17 cellular contexts compared by ENCODE assay signal in the genomic region with DNA sequence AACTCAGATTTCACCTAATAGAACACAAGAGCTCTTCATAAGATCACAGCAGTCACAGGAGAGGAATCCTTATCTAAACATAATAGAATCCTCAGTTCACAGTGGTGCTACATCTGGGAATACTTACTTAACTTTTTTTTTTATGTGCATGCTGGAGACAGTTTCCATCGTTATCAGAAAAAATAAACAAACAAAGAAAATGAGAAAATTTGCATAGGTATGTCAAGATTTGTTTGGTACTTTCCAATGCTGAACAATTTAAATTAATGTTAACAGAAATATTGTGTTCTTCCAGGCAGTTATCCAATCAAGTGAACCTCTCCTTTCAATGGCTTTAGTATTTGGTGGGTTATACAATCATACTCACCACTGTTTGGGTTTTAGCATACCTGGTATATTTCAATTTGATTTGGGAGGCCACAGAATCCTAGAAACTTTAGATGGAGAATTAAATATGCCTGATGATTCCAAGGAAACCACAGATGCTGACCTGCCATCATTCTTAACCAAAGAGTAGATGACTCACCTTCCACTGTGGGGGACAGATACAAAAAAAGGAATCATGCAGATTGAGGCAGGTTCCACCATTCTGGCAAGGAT. TPM values are rescaled to one million over a fixed set of nuclear protein-coding genes. Genes with fewer than 3 reads are reported as not detected.
DNase-seq lines count a peak whose midpoint lies in the region; ATAC-seq, FAIRE-seq and TF ChIP-seq lines count a peak whose summit lies in the region.
"Had no signal": no experiment of that assay in that cellular context is flagged by ENCODE, and none has a peak within 500 bp of the region (broad histone marks: within the 10 kb centered on the region; RNA-seq: fewer than 3 reads in every experiment).

No MANE protein-coding gene starts in this region.

- peak; percentile 54 for ATAC-seq in PC-3
- ATAC-seq in HG02678 (IDR thresholded peaks at IDR 0.05; ENCODE audit: unreplicated experiment): no peak
- no peak for ATAC-seq in stimulated activated naive CD8-positive, alpha-beta T cell treated with anti-CD3 and anti-CD28 coated beads, Interleukin-15, Interleukin-2, amounts not matched to agents 100 U/mL and 50 U/mL, for 24 hours
- ATAC-seq in GM18873 (IDR thresholded peaks at IDR 0.05; ENCODE audit: low FRiP score, unreplicated experiment): no peak
- ATAC-seq: CD8-positive, alpha-beta T cell; left lung; stimulated activated effector memory CD8-positive, alpha-beta T cell treated with anti-CD3 and anti-CD28 coated beads, Interleukin-12 subunit alpha, Interleukin-12 subunit beta, amount 100 ng/mL, for 72 hours had no signal

- no peak overlapping the region for H3K14ac ChIP-seq in H1 (ENCODE audit: insufficient read length)

- TF ChIP-seq CTCF in PC-3 (conservative IDR thresholded peaks at IDR 0.05; ENCODE audit: low read depth, low read length): no peak
- no peak for TF ChIP-seq CTCF in H1 (IDR thresholded peaks at IDR 0.05; ENCODE audit: control extremely low read depth in 1 of 3, insufficient read depth in 1 of 3, low read depth in 1 of 3, low read length in 3 of 3)
- TF ChIP-seq CTCF in osteoblast (IDR thresholded peaks at IDR 0.05; ENCODE audit: extremely low read depth, low read depth, low read length): no peak

- no peak overlapping the region for H2BK120ac ChIP-seq in H1 (replicated peaks; ENCODE audit: low read depth, low read length)

- H3K27me3 ChIP-seq in PC-3 (ENCODE audit: low read length) (no peaks in the 10 kb centered on the region), H1 (replicated peaks in 1 of 4; ENCODE audit: control insufficient read depth in 3 of 4, extremely low read depth in 1 of 4, insufficient read depth in 3 of 4, low read length in 3 of 4) (no peaks in the 10 kb centered on the region), osteoblast (ENCODE audit: insufficient read depth, low read length) (no peaks in the 10 kb centered on the region)
- H3K27me3 ChIP-seq: ascending aorta, left lung had no signal

- no peak overlapping the region; the same call in 1 of the 2 replicates for H2AK5ac ChIP-seq in H1 (ENCODE audit: low read depth, low read length)

- TF ChIP-seq EP300 in H1 (IDR thresholded peaks at IDR 0.05; ENCODE audit: borderline replicate concordance in 1 of 2, low read depth in 2 of 2, low read length in 2 of 2): no peak

- H2BK15ac ChIP-seq in H1 (ENCODE audit: low read length): no peak overlapping the region

- H4K8ac ChIP-seq in H1 (ENCODE audit: extremely low read depth, insufficient read depth, low read length): no peak overlapping the region

- H3K4ac ChIP-seq in H1 (replicated peaks; ENCODE audit: insufficient read length, low read depth, low read length): no peak overlapping the region

- 76% methylated on average over 1 of the region's 1 CpG; no CpG with 5 or more reads in 1 of the 2 experiments for WGBS in H1 (ENCODE audit: extremely low coverage in 1 of 2, insufficient coverage in 1 of 2, insufficient read length in 1 of 2, insufficient replicate concordance in 2 of 2, low coverage in 1 of 2, low lambda C conversion rate in 2 of 2, missing lambda C conversion rate in 1 of 2), 2 experiments

- H3K36me3 ChIP-seq in PC-3 (ENCODE audit: low read depth, low read length): no peaks in the 10 kb centered on the region
- no peaks in the 10 kb centered on the region for H3K36me3 ChIP-seq in H1 (ENCODE audit: control insufficient read depth in 2 of 4, insufficient read depth in 4 of 4, low read length in 3 of 4)
- H3K36me3 ChIP-seq in osteoblast (ENCODE audit: insufficient read depth, low read length): no peaks in the 10 kb centered on the region
- H3K36me3 ChIP-seq: ascending aorta, left lung had no signal

- H3K18ac ChIP-seq in H1 (ENCODE audit: extremely low read depth, low read length): peak overlapping the region; percentile 19; the same call in 1 of the 2 replicates

- H3K56ac ChIP-seq in H1 (replicated peaks; ENCODE audit: insufficient read length, low read depth, low read length): no peak overlapping the region

- FAIRE-seq in H1 (lab: Jason Lieb, UNC): no peak

- no peaks in the 10 kb centered on the region for H3K23me2 ChIP-seq in H1 (ENCODE audit: low read depth, low read length)

- no peaks in the 10 kb centered on the region for H3K79me1 ChIP-seq in H1 (ENCODE audit: low read depth, low read length)

- no peaks in the 10 kb centered on the region for H4K20me1 ChIP-seq in PC-3 (ENCODE audit: low read length)
- no peaks in the 10 kb centered on the region for H4K20me1 ChIP-seq in H1 (replicated peaks in 1 of 2; ENCODE audit: control insufficient read depth in 1 of 2, insufficient read depth in 2 of 2, low read length in 2 of 2)
- H4K20me1 ChIP-seq in osteoblast (ENCODE audit: insufficient read depth, low read length): no peaks in the 10 kb centered on the region

- POLR2A ChIA-PET in PC-3 (lab: Charles Lee; ENCODE audit: unreplicated experiment): no interaction called here
- POLR2A ChIA-PET in H1 (lab: Charles Lee; ENCODE audit: partially characterized antibody): no interaction called here

- H3K9me2 ChIP-seq in PC-3 (replicated peaks; ENCODE audit: low read length): no peaks in the 10 kb centered on the region

- no peak overlapping the region for H4K91ac ChIP-seq in H1 (replicated peaks; ENCODE audit: insufficient read length, low read length)

- H4K5ac ChIP-seq in H1 (ENCODE audit: insufficient read length, low read depth, low read length): no peak overlapping the region

- H3K23ac ChIP-seq in H1 (ENCODE audit: insufficient read length): no peak overlapping the region

- H3K9ac ChIP-seq in PC-3 (ENCODE audit: low read length) (no peak overlapping the region), H1 (replicated peaks in 1 of 4; ENCODE audit: extremely low read depth in 1 of 4, low read depth in 3 of 4, low read length in 3 of 4) (no peak overlapping the region)

- TF ChIP-seq RAD21 in H1 (IDR thresholded peaks at IDR 0.05 in 1 of 2, conservative IDR thresholded peaks at IDR 0.05 in 1 of 2; ENCODE audit: low read depth in 2 of 2, low read length in 2 of 2): no peak

- H3K4me2 ChIP-seq in PC-3 (ENCODE audit: low read length) (no peak overlapping the region), H1 (ENCODE audit: insufficient read depth in 1 of 2, low read depth in 2 of 2, low read length in 2 of 2) (0 out of 4 replicates have a peak overlapping the region, but pooled peaks of 1 of the 2 experiments have one; percentile 1), osteoblast (ENCODE audit: insufficient read depth, low read length) (peak overlapping the region; percentile 25)

- no peaks in the 10 kb centered on the region for H3F3A ChIP-seq in PC-3 (ENCODE audit: low read length, unreplicated experiment)

- H3K27ac ChIP-seq in PC-3 (ENCODE audit: low read length) (no peak overlapping the region), H1 (ENCODE audit: low read depth, low read length) (no peak overlapping the region), osteoblast (ENCODE audit: low read depth, low read length) (peak overlapping the region; percentile 68)
- H3K27ac ChIP-seq: ascending aorta, left lung, RWPE1 had no signal

- H2BK20ac ChIP-seq in H1 (ENCODE audit: low read length): no peak overlapping the region

- H3K4me1 ChIP-seq in PC-3 (ENCODE audit: insufficient read depth, low read length) (peaks cover 12% of the 10 kb centered on the region), H1 (replicated peaks in 1 of 4; ENCODE audit: control insufficient read depth in 3 of 4, insufficient read depth in 4 of 4, low read length in 3 of 4) (peaks cover 0 to 5% (median 4%) of the 10 kb centered on the region in 4 experiments; a peak in 4 of 7 replicates), osteoblast (ENCODE audit: insufficient read depth, low read length) (peaks cover 20% of the 10 kb centered on the region)
- H3K4me1 ChIP-seq: ascending aorta had no signal

- no peak for TF ChIP-seq POLR2A in H1 (IDR thresholded peaks at IDR 0.05; ENCODE audit: control extremely low read depth in 1 of 2, low read depth in 2 of 2, low read length in 2 of 2)

- BruUV-seq in PC-3 (replicated peaks; lab: Mats Ljungman, UMichigan): no TSS peak

- H2AFZ ChIP-seq in PC-3 (ENCODE audit: low read length) (no peak overlapping the region), H1 (ENCODE audit: low read length) (peak overlapping the region; percentile 84; the same call in 1 of the 2 replicates), osteoblast (ENCODE audit: low read length) (no peak overlapping the region)

- intact Hi-C loops in PC-3 (cut with micrococcal nuclease): no loop called here
- intact Hi-C loops in head of caudate nucleus (cut with DNase I): no loop called here

- peak overlapping the region; percentile 88; the same call in 1 of the 2 replicates for H2BK12ac ChIP-seq in H1 (ENCODE audit: low read depth, low read length)

- DNase-seq in Daoy (ENCODE audit: low read depth) (peak; percentile 75), PC-3 (peak; percentile 46), H1 (ENCODE audit: low read depth in 1 of 2, low spot score in 2 of 2) (no peak), osteoblast (ENCODE audit: insufficient read length, low spot score, missing footprints) (peak; percentile 67), head of caudate nucleus (no peak)
- DNase-seq in stimulated activated naive CD8-positive, alpha-beta T cell treated with anti-CD3 and anti-CD28 coated beads, Interleukin-15, Interleukin-2, amounts not matched to agents 100 U/mL and 50 U/mL, for 24 hours: no peak
- DNase-seq: activated T-cell treated with anti-CD3 and anti-CD28 coated beads for 4 hours; CD8-positive, alpha-beta T cell; Karpas-422; left lung; NCI-H345; stimulated activated CD4-positive, alpha-beta T cell treated with anti-CD3 and anti-CD28 coated beads, Interleukin-1b, Interleukin-23, amount 100 ng/mL, for 48 hours had no signal

- CTCF ChIA-PET in PC-3 (lab: Charles Lee): no interaction called here
- CTCF ChIA-PET in H1 (lab: Charles Lee; ENCODE audit: partially characterized antibody): interaction anchor here (0.8 to 1.5 kb wide), 5 partner anchors 12 to 295 kb away, joined by 3 to 6 read pairs (median 4); no protein-coding TSS in a partner anchor

- H3K79me2 ChIP-seq in PC-3 (ENCODE audit: low read length) (no peaks in the 10 kb centered on the region), H1 (ENCODE audit: control insufficient read depth in 1 of 2, insufficient read depth in 2 of 2, low read length in 2 of 2) (no peaks in the 10 kb centered on the region), osteoblast (ENCODE audit: insufficient read depth, low read length) (no peaks in the 10 kb centered on the region)

- H2BK5ac ChIP-seq in H1 (ENCODE audit: low read depth, low read length): no peak overlapping the region

- H3K4me3 ChIP-seq in PC-3 (ENCODE audit: low read length) (no peak overlapping the region), H1 (ENCODE audit: extremely low read depth in 1 of 4, insufficient read depth in 2 of 4, low read depth in 3 of 4, low read length in 4 of 4) (no peak overlapping the region), osteoblast (ENCODE audit: insufficient read depth, low read length) (no peak overlapping the region)
- H3K4me3 ChIP-seq: ascending aorta, left lung had no signal

- H3K9me3 ChIP-seq in PC-3 (ENCODE audit: low read length) (no peaks in the 10 kb centered on the region), H1 (ENCODE audit: insufficient read depth in 2 of 2, low read depth in 1 of 2, low read length in 1 of 2) (no peaks in the 10 kb centered on the region), osteoblast (ENCODE audit: low read depth, low read length) (no peaks in the 10 kb centered on the region)
- H3K9me3 ChIP-seq: ascending aorta, left lung had no signal

RNA-seq across cellular contexts. Expression of a gene that starts 6.4 kb away (rescaled TPM):
- 0.71 and 1.7 TPM in 2 replicates for total RNA-seq in Daoy (2014; rRNA removed; shearing (Covaris generic))
- total RNA-seq in PC-3 (2014; rRNA removed) (0.80 TPM in 1 of 2 replicates, not detected in the other), osteoblast (0.88 and 1.1 TPM in 2 replicates)
- total RNA-seq in H1 (2021; fragmentation: NEBNext Ultra II Directional; extraction: Animal tissue kit (Norgen Biotek cat#: 25700)): 0.04 TPM in 2 replicates
- 0.08 and 0.16 TPM in 2 replicates for polyA plus RNA-seq in H1 (2011; rRNA removed)
- polyA plus RNA-seq in H1 (2011; cell fraction: cytosol; rRNA removed): 0.14 TPM
- 0.63 TPM for polyA plus RNA-seq in H1 (2011; cell fraction: nucleus; rRNA removed)
- 0.05 to 0.24 TPM (median 0.13 TPM) in 4 replicates for polyA plus RNA-seq in H1 (2012, experiment 1 of 2)
- 0.01 TPM for polyA plus RNA-seq in H1 (2012, experiment 2 of 2)
- polyA plus RNA-seq in H1 (2013, experiment 1 of 2): 0.14 TPM
- 0.04 TPM for polyA plus RNA-seq in H1 (2013, experiment 2 of 2)
- polyA minus RNA-seq in H1 (2011; rRNA and poly(A)+ RNA removed): 0.88 and 1.2 TPM in 2 replicates
- not detected for polyA minus RNA-seq in H1 (2011; cell fraction: cytosol; rRNA and poly(A)+ RNA removed)
- 4.6 TPM for polyA minus RNA-seq in H1 (2011; cell fraction: nucleus; rRNA and poly(A)+ RNA removed)

Comparison
In these comparisons a context has a peak if more than half of its experiments do, and no peak if none do; other contexts are left out.
1. DNase-seq: peak in Daoy (single experiment), PC-3 (single experiment) and osteoblast (single experiment); none in H1 (0 of 2), head of caudate nucleus (0 of 42) and stimulated activated naive CD8-positive, alpha-beta T cell treated with anti-CD3 and anti-CD28 coated beads, Interleukin-15, Interleukin-2, amounts not matched to agents 100 U/mL and 50 U/mL, for 24 hours (single experiment).